Comparison of ENCODE assay signal across 8 cellular contexts in the genomic region with DNA sequence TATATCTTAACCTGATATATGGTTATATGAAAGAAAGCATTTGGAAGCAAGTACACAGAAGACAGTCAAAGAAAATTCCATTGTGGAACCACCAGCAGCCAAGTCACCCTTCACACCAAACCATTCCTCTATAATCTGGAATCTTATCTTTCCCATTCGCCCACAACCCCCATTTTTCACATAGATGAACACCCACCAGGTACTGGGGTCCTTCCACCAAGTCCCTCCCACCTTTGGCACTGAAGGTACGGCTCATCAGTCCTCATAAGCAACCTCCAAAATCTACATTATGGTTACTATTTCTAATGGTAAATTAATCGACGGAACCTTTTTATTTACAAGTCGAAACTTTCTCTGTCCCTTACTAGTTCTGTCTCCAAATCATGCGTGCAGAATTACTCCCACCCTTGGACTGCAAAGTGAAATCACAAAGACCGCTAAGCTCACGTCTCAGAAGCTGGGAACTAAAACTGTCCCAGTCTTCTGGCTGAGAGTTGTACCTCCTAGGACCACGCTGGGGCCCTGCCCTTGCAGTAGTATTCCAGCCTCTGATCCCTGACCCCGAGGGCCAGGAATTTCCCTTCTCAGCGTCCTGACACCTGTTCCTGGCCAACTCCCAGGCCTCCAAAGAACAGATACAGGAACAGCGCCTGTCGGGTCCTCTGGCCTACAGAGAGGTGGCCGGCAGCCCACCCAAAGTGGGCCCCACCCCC. TPM values are rescaled to one million over a fixed set of nuclear protein-coding genes. Genes with fewer than 3 reads are reported as not detected.
DNase-seq lines count a peak whose midpoint lies in the region; ATAC-seq, FAIRE-seq and TF ChIP-seq lines count a peak whose summit lies in the region.

No MANE protein-coding gene starts in this region.

- peaks cover 1% of the 10 kb centered on the region for H3K36me3 ChIP-seq in bronchial epithelial cell (ENCODE audit: control insufficient read depth, insufficient read depth, low read length)

- H3K4me1 Mint-ChIP-seq in activated CD4-positive, alpha-beta T cell treated with anti-CD3 and anti-CD28 coated beads, Interleukin-2, amount 10 ng/mL, durations not matched to agents 7 days and 5 days = peaks cover 37% of the 10 kb centered on the region

- no peak for DNase-seq in activated CD4-positive, alpha-beta T cell treated with anti-CD3 and anti-CD28 coated beads, Interleukin-2, amount 10 ng/mL, durations not matched to agents 7 days and 5 days
- DNase-seq in activated CD4-positive, alpha-beta T cell treated with anti-CD3 and anti-CD28 coated beads for 1 hour = no peak
- peak; percentile 69 for DNase-seq in NCI-H2227 (lab: John Stamatoyannopoulos, UW; ENCODE audit: unreplicated experiment)
- peak; percentile 20 for DNase-seq in bronchial epithelial cell (ENCODE audit: low read depth)
- DNase-seq in left kidney (ENCODE audit: low read depth, low spot score) = peak; percentile 71
- peak in 3 of 49 donors; percentile 33 to 63 (median 47) for DNase-seq in substantia nigra (lab: John Stamatoyannopoulos, UW)
- no peak for DNase-seq in posterior vena cava (ENCODE audit: low spot score)

- CTCF ChIA-PET in activated CD4-positive, alpha-beta T cell treated with anti-CD3 and anti-CD28 coated beads, Interleukin-2, amount 10 ng/mL, durations not matched to agents 7 days and 5 days (lab: Charles Lee) = no interaction called here

- intact Hi-C loops in posterior vena cava (cut with DNase I) = no loop called here

- H3K27ac ChIP-seq in substantia nigra (ENCODE audit: low read depth, low read length, poor library complexity, severe bottlenecking) = peak overlapping the region; percentile 79

- H3K27ac Mint-ChIP-seq in activated CD4-positive, alpha-beta T cell treated with anti-CD3 and anti-CD28 coated beads, Interleukin-2, amount 10 ng/mL, durations not matched to agents 7 days and 5 days = peak overlapping the region; percentile 83

- H3K9me3 Mint-ChIP-seq in activated CD4-positive, alpha-beta T cell treated with anti-CD3 and anti-CD28 coated beads, Interleukin-2, amount 10 ng/mL, durations not matched to agents 7 days and 5 days = no peaks in the 10 kb centered on the region

- ATAC-seq in HG02759 (IDR thresholded peaks at IDR 0.05; ENCODE audit: unreplicated experiment) = peak; percentile 3

- H3K4me3 ChIP-seq in bronchial epithelial cell (ENCODE audit: low read depth, low read length) = peak overlapping the region; percentile 76

- peaks cover 20% of the 10 kb centered on the region for H3K36me3 Mint-ChIP-seq in activated CD4-positive, alpha-beta T cell treated with anti-CD3 and anti-CD28 coated beads, Interleukin-2, amount 10 ng/mL, durations not matched to agents 7 days and 5 days (ENCODE audit: low read depth)

- H3K27me3 Mint-ChIP-seq in activated CD4-positive, alpha-beta T cell treated with anti-CD3 and anti-CD28 coated beads, Interleukin-2, amount 10 ng/mL, durations not matched to agents 7 days and 5 days = no peaks in the 10 kb centered on the region

- FAIRE-seq in bronchial epithelial cell (lab: Jason Lieb, UNC) = no peak

- POLR2A ChIA-PET in activated CD4-positive, alpha-beta T cell treated with anti-CD3 and anti-CD28 coated beads, Interleukin-2, amount 10 ng/mL, durations not matched to agents 7 days and 5 days (lab: Charles Lee) = no interaction called here

- peak overlapping the region; percentile 78 for H3K4me3 Mint-ChIP-seq in activated CD4-positive, alpha-beta T cell treated with anti-CD3 and anti-CD28 coated beads, Interleukin-2, amount 10 ng/mL, durations not matched to agents 7 days and 5 days

- no peak for TF ChIP-seq CTCF in bronchial epithelial cell (IDR thresholded peaks at IDR 0.05; ENCODE audit: insufficient read depth, low read length, severe bottlenecking)

- H3K27me3 ChIP-seq in bronchial epithelial cell (ENCODE audit: control insufficient read depth, insufficient read depth, low read length) = no peaks in the 10 kb centered on the region

RNA-seq across cellular contexts. Expression of a gene that starts 0.7 kb away (rescaled TPM):
- total RNA-seq in activated CD4-positive, alpha-beta T cell treated with anti-CD3 and anti-CD28 coated beads, Interleukin-2, amount 10 ng/mL, durations not matched to agents 7 days and 5 days = 10 to 100 TPM; 75.3 to 87.4 TPM
- total RNA-seq in bronchial epithelial cell (132 and 153 TPM in 2 replicates), posterior vena cava (10 to 100 TPM; 51.8 to 63.9 TPM)

Comparison
In these comparisons a context has a peak if more than half of its experiments do, and no peak if none do; other contexts are left out.
1. DNase-seq: peak in NCI-H2227 (single experiment), bronchial epithelial cell (single experiment) and left kidney (single experiment); none in activated CD4-positive, alpha-beta T cell treated with anti-CD3 and anti-CD28 coated beads, Interleukin-2, amount 10 ng/mL, durations not matched to agents 7 days and 5 days (single experiment), activated CD4-positive, alpha-beta T cell treated with anti-CD3 and anti-CD28 coated beads for 1 hour (single experiment) and posterior vena cava (single experiment).